In genomic region chr9:131405858-131406566, GRCh38 we compare ENCODE assay signal across 8 cellular contexts. TPM values are rescaled to one million over a fixed set of nuclear protein-coding genes. Genes with fewer than 3 reads are reported as not detected.
DNase-seq lines count a peak whose midpoint lies in the region; ATAC-seq, FAIRE-seq and TF ChIP-seq lines count a peak whose summit lies in the region.

No MANE protein-coding gene starts in this region.

- H3K4me1 ChIP-seq in adipocyte (ENCODE audit: control insufficient read depth, insufficient read depth, low read length) (peaks cover 80% of the 10 kb centered on the region), kidney (ENCODE audit: control insufficient read depth in 1 of 2, insufficient read depth in 1 of 2, low read depth in 1 of 2, low read length in 2 of 2) (peaks cover 50 to 55% of the 10 kb centered on the region in 2 donors), subcutaneous abdominal adipose tissue (ENCODE audit: control insufficient read depth in 5 of 5, insufficient read depth in 5 of 5, low read length in 5 of 5) (peaks cover 24 to 85% (median 82%) of the 10 kb centered on the region in 5 donors)

- H3K4me3 ChIP-seq in adipocyte (ENCODE audit: low read length) (peak overlapping the region; percentile 46), kidney (ENCODE audit: low read length in 2 of 2) (peak overlapping the region; percentile 2 to 32), subcutaneous abdominal adipose tissue (ENCODE audit: low read depth in 1 of 5, low read length in 5 of 5) (peak overlapping the region in 4 of 5 donors; percentile 2 to 34 (median 26))

- intact Hi-C loops in kidney (cut with DNase I): no loop called here

- H3K27ac ChIP-seq in kidney (ENCODE audit: low read depth in 2 of 2, low read length in 2 of 2) (peak overlapping the region; percentile 18 to 82), subcutaneous abdominal adipose tissue (ENCODE audit: low read depth, low read length) (peak overlapping the region; percentile 99)

- DNase-seq in NCI-H2107 treated with DMSO at 0.1 percent for 48 hours (lab: John Stamatoyannopoulos, UW; ENCODE audit: unreplicated experiment) (peak; percentile 80), NCI-H2107 (lab: John Stamatoyannopoulos, UW) (no peak), adipocyte (ENCODE audit: low read depth) (no peak), kidney (no peak), OCI-M1 (lab: John Stamatoyannopoulos, UW) (no peak)

- peak overlapping the region; percentile 43 for H3K9ac ChIP-seq in adipocyte (ENCODE audit: low read length)
- H3K9ac ChIP-seq in kidney (ENCODE audit: low read length in 2 of 2): no peak overlapping the region
- H3K9ac ChIP-seq in subcutaneous abdominal adipose tissue (ENCODE audit: low read length in 5 of 5): peak overlapping the region in 2 of 5 donors; percentile 42 to 47

- H3K9me3 ChIP-seq in adipocyte (ENCODE audit: control insufficient read depth, low read length) (no peaks in the 10 kb centered on the region), kidney (ENCODE audit: control insufficient read depth in 1 of 2, low read length in 2 of 2) (no peaks in the 10 kb centered on the region), subcutaneous abdominal adipose tissue (ENCODE audit: control insufficient read depth in 5 of 5, low read length in 5 of 5) (no peaks in the 10 kb centered on the region)

- FAIRE-seq in kidney (lab: Jason Lieb, UNC): no peak

- H3K27me3 ChIP-seq in adipocyte (replicated peaks; ENCODE audit: control insufficient read depth, insufficient read depth, low read length): no peaks in the 10 kb centered on the region
- H3K27me3 ChIP-seq in subcutaneous abdominal adipose tissue (ENCODE audit: control insufficient read depth in 5 of 5, insufficient read depth in 4 of 5, low read length in 5 of 5): no peaks in the 10 kb centered on the region

- TF ChIP-seq CTCF in kidney (IDR thresholded peaks at IDR 0.05; ENCODE audit: borderline replicate concordance, extremely low read depth, insufficient read depth): no peak

- ATAC-seq in HG02840 (IDR thresholded peaks at IDR 0.05; ENCODE audit: low FRiP score, unreplicated experiment) (no peak), GM18907 (IDR thresholded peaks at IDR 0.05; ENCODE audit: unreplicated experiment) (no peak)

- H3K36me3 ChIP-seq in adipocyte (ENCODE audit: control insufficient read depth, insufficient read depth, low read length, severe bottlenecking): no peaks in the 10 kb centered on the region
- no peaks in the 10 kb centered on the region for H3K36me3 ChIP-seq in kidney (ENCODE audit: control insufficient read depth in 1 of 2, insufficient read depth in 2 of 2, low read length in 2 of 2)
- H3K36me3 ChIP-seq in subcutaneous abdominal adipose tissue (ENCODE audit: control insufficient read depth in 5 of 5, insufficient read depth in 5 of 5, low read length in 5 of 5): no peaks in the 10 kb centered on the region

RNA-seq across cellular contexts. Expression of gene PRRC2B, which starts 12.1 kb away (rescaled TPM):
- total RNA-seq in kidney: 227 TPM
- polyA plus RNA-seq in kidney (ENCODE audit: insufficient read depth, low read depth, low replicate concordance): 37.4 TPM
